8 cellular contexts compared by ENCODE assay signal in genomic region chr5:131281133-131281867, GRCh38. TPM values are rescaled to one million over a fixed set of nuclear protein-coding genes. Genes with fewer than 3 reads are reported as not detected.
A peak's percentile ranks its signal among the peaks of the same experiment; 100 is the strongest.
DNase-seq lines count a peak whose midpoint lies in the region; ATAC-seq, FAIRE-seq and TF ChIP-seq lines count a peak whose summit lies in the region.

No MANE protein-coding gene starts in this region.

- no peaks in the 10 kb centered on the region for H3K9me3 ChIP-seq in PC-9 (ENCODE audit: insufficient read depth, low read depth)

- peaks cover 53% of the 10 kb centered on the region; the same call in 1 of the 2 replicates for H3F3A ChIP-seq in PC-9 (ENCODE audit: insufficient read depth, low read depth)

- no peaks in the 10 kb centered on the region for H3K9me2 ChIP-seq in PC-9 (ENCODE audit: insufficient read depth)

- CTCF ChIA-PET in Calu3 (lab: Charles Lee), result interaction anchor here (1.5 to 1.8 kb wide), 2 partner anchors 18 to 23 kb away, joined by 6 to 8 read pairs; partner anchors contain the start of gene CDC42SE2
- CTCF ChIA-PET in PC-9 (lab: Charles Lee), result interaction anchor here (1.3 kb wide), 1 partner anchor 15 kb away, joined by 5 read pairs; no protein-coding TSS in a partner anchor

- FAIRE-seq in RCC 7860 (lab: Jason Lieb, UNC), result no peak

- peak overlapping the region; percentile 63 for H3K4me3 Mint-ChIP-seq in Calu3 (ENCODE audit: low read depth, unreplicated experiment)

- peaks cover 94% of the 10 kb centered on the region for H3K79me2 ChIP-seq in PC-9 (ENCODE audit: low read depth)

- H3K4me2 ChIP-seq in PC-9, result peak overlapping the region; percentile 82

- ATAC-seq in GM21619 (IDR thresholded peaks at IDR 0.05; ENCODE audit: unreplicated experiment), result peak; percentile 37
- peak; percentile 83 for ATAC-seq in left lobe of liver
- no peak for ATAC-seq in GM19324 (IDR thresholded peaks at IDR 0.05; ENCODE audit: low FRiP score, unreplicated experiment)

- H3K27ac ChIP-seq in PC-9, result peak overlapping the region; percentile 87

- H3K36me3 Mint-ChIP-seq in Calu3 (ENCODE audit: insufficient read depth, unreplicated experiment), result peaks cover 34% of the 10 kb centered on the region

- H3K4me3 ChIP-seq in PC-9, result peak overlapping the region; percentile 41; the same call in 1 of the 2 replicates

- intact Hi-C loops in Calu3 (cut with micrococcal nuclease; ENCODE audit: unreplicated experiment), result loop anchor here (2.0 to 5.0 kb wide), 3 partner anchors 16 to 109 kb away; partner anchors contain the start of genes CDC42SE2 and LYRM7
- intact Hi-C loops in PC-9 (cut with micrococcal nuclease; ENCODE audit: unreplicated experiment), result loop anchor here (2.0 kb wide), 1 partner anchor 42 kb away; no protein-coding TSS in a partner anchor

- DNase-seq in Calu3, result no peak
- peak in 1 of 2 experiments; percentile 70 for DNase-seq in PC-9
- no peak for DNase-seq in left lobe of liver (ENCODE audit: low spot score)
- DNase-seq in RCC 7860 (ENCODE audit: low spot score), result no peak
- DNase-seq in DMS 273 treated with DMSO at 0.1 percent for 48 hours (lab: John Stamatoyannopoulos, UW), result no peak
- no peak for DNase-seq in C1 segment of cervical spinal cord (lab: John Stamatoyannopoulos, UW)

- POLR2A ChIA-PET in PC-9 (lab: Charles Lee; ENCODE audit: unreplicated experiment), result interaction anchor here (0.6 to 0.7 kb wide), 2 partner anchors 17 to 1884 kb away, joined by 4 to 5 read pairs; no protein-coding TSS in a partner anchor

- H3K27ac Mint-ChIP-seq in Calu3 (ENCODE audit: unreplicated experiment), result peak overlapping the region; percentile 66

- H3K27me3 Mint-ChIP-seq in Calu3 (ENCODE audit: unreplicated experiment), result no peaks in the 10 kb centered on the region

- H3K4me1 Mint-ChIP-seq in Calu3 (ENCODE audit: low read depth, unreplicated experiment), result peaks cover 40% of the 10 kb centered on the region

- H3K9me3 Mint-ChIP-seq in Calu3 (ENCODE audit: low read depth, unreplicated experiment), result no peaks in the 10 kb centered on the region

- H3K36me3 ChIP-seq in PC-9 (ENCODE audit: low read depth), result peaks cover 4% of the 10 kb centered on the region; the same call in 1 of the 2 replicates

- H3K27me3 ChIP-seq in PC-9 (ENCODE audit: insufficient read depth, low read depth), result no peaks in the 10 kb centered on the region

- no peaks in the 10 kb centered on the region for H4K20me1 ChIP-seq in PC-9 (ENCODE audit: insufficient read depth)

- peaks cover 45% of the 10 kb centered on the region for H3K4me1 ChIP-seq in PC-9 (replicated peaks; ENCODE audit: insufficient read depth)

- TF ChIP-seq CTCF in Calu3 (IDR thresholded peaks at IDR 0.05; ENCODE audit: unreplicated experiment), result no peak
- no peak for TF ChIP-seq CTCF in PC-9 (conservative IDR thresholded peaks at IDR 0.05)

- no peak overlapping the region; the same call in 1 of the 2 replicates for H2AFZ ChIP-seq in PC-9

- BruUV-seq in Calu3 (replicated peaks; lab: Mats Ljungman, UMichigan) (no TSS peak), PC-9 (replicated peaks; lab: Mats Ljungman, UMichigan) (no TSS peak)

RNA-seq across cellular contexts. Expression of gene CDC42SE2, which starts 17.4 kb away (rescaled TPM):
- total RNA-seq in Calu3 (2022), result 63.9 and 65.5 TPM in 2 replicates
- total RNA-seq in PC-9 (2021), result 27.3 and 32.8 TPM in 2 replicates
- 9.9 TPM for total RNA-seq in left lobe of liver
